In genomic region chr6:132272776-132273175, GRCh38 we compare ENCODE assay signal across 26 cellular contexts.
"Had no signal": no experiment of that assay in that cellular context is flagged by ENCODE, and none has a peak within 500 bp of the region (broad histone marks: within the 10 kb centered on the region; RNA-seq: fewer than 3 reads in every experiment).

No MANE protein-coding gene starts in this region.

- H3K27me3 ChIP-seq: hepatocyte, left lung, neural progenitor cell, tibial artery, upper lobe of right lung had no signal

- H3K36me3 ChIP-seq: heart left ventricle, left lung, lower lobe of right lung, neural progenitor cell, neutrophil, suprapubic skin, thoracic aorta, tibial artery, upper lobe of right lung had no signal

- DNase-seq: heart left ventricle; left cardiac atrium; left lung; lower lobe of right lung; mammary epithelial cell; mesendoderm; naive B cell; natural killer cell; nephron progenitor cell; occipital lobe; retina; right cardiac atrium; stimulated activated CD4-positive, alpha-beta T cell treated with anti-CD3 and anti-CD28 coated beads, Interleukin-12 subunit alpha, Interleukin-12 subunit beta, amount 100 ng/mL, for 4 hours; stimulated activated CD4-positive, alpha-beta T cell treated with anti-CD3 and anti-CD28 coated beads, Interleukin-15, amount 100 ng/mL, for 24 hours; stimulated activated CD4-positive, alpha-beta T cell treated with anti-CD3 and anti-CD28 coated beads, Interleukin-2, amount 100 ng/mL, for 24 hours; stimulated activated CD4-positive, alpha-beta T cell treated with anti-CD3 and anti-CD28 coated beads, Interleukin-4, amount 100 ng/mL, for 1 hour; stimulated activated naive B cell treated with anti-CD40 and anti-IgM and Interleukin-4, amounts not matched to agents 10 μg/mL and 1 μg/mL and 100 μg/mL, for 72 hours; tibial artery; trophoblast cell; upper lobe of right lung had no signal

- H3K4me3 ChIP-seq: heart left ventricle, hepatocyte, left lung, lower lobe of right lung, neural progenitor cell, skin epidermis, suprapubic skin, thoracic aorta, tibial artery, upper lobe of right lung had no signal
